ENCODE assay signal across 12 cellular contexts in genomic region chr20:41158082-41158625, GRCh38. TPM values are rescaled to one million over a fixed set of nuclear protein-coding genes. Genes with fewer than 3 reads are reported as not detected.
DNase-seq lines count a peak whose midpoint lies in the region; ATAC-seq and TF ChIP-seq lines count a peak whose summit lies in the region.
"Had no signal": no experiment of that assay in that cellular context is flagged by ENCODE, and none has a peak within 500 bp of the region (broad histone marks: within the 10 kb centered on the region; RNA-seq: fewer than 3 reads in every experiment).

No MANE protein-coding gene starts in this region.

- intact Hi-C loops in natural killer cell (cut with micrococcal nuclease): no loop called here

- no peaks in the 10 kb centered on the region for H3K9me3 ChIP-seq in BLaER1 treated with 17β-estradiol and CSF1 and Interleukin-3, amounts not matched to agents 10 nM and 100 nM (replicated peaks in 1 of 11)
- H3K9me3 ChIP-seq: BE2C had no signal

- no peak overlapping the region for H3K27ac ChIP-seq in BLaER1 treated with 17β-estradiol and CSF1 and Interleukin-3, amounts not matched to agents 10 nM and 100 nM
- no peak overlapping the region for H3K27ac ChIP-seq in GM23338 (ENCODE audit: low read depth)

- DNase-seq in GM23338 (ENCODE audit: low spot score): no peak
- DNase-seq in activated naive CD8-positive, alpha-beta T cell treated with anti-CD3 and anti-CD28 coated beads, Interleukin-2, amount 50 U/mL, for 24 hours: no peak
- no peak for DNase-seq in natural killer cell
- DNase-seq in RKO (ENCODE audit: low spot score): no peak
- DNase-seq in activated gamma-delta T cell (lab: John Stamatoyannopoulos, UW): no peak
- DNase-seq: BE2C, cerebellar nuclear complex, GF-D8, T1000 had no signal

- H3K9me3 Mint-ChIP-seq in GM23338: no peaks in the 10 kb centered on the region
- H3K9me3 Mint-ChIP-seq in activated naive CD8-positive, alpha-beta T cell treated with anti-CD3 and anti-CD28 coated beads, Interleukin-2, amount 50 U/mL, for 24 hours: no peaks in the 10 kb centered on the region
- H3K9me3 Mint-ChIP-seq in natural killer cell: no peaks in the 10 kb centered on the region

- peaks cover 69% of the 10 kb centered on the region for H3K79me2 ChIP-seq in GM23338 (replicated peaks; ENCODE audit: insufficient read depth)

- H3K27me3 Mint-ChIP-seq in GM23338 (ENCODE audit: insufficient read depth, low read depth, poor library complexity) (no peaks in the 10 kb centered on the region), natural killer cell (ENCODE audit: low read depth in 2 of 2) (no peaks in the 10 kb centered on the region)
- H3K27me3 Mint-ChIP-seq in activated naive CD8-positive, alpha-beta T cell treated with anti-CD3 and anti-CD28 coated beads, Interleukin-2, amount 50 U/mL, for 24 hours: no peaks in the 10 kb centered on the region

- H2AFZ ChIP-seq in GM23338: no peak overlapping the region

- peak overlapping the region in 8 of 11 experiments; percentile 61 to 80 (median 73); a peak in 13 of 22 replicates for H3K4me2 ChIP-seq in BLaER1 treated with 17β-estradiol and CSF1 and Interleukin-3, amounts not matched to agents 10 nM and 100 nM
- H3K4me2 ChIP-seq in GM23338: no peak overlapping the region

- ATAC-seq in GM23338 (no peak), natural killer cell (no peak), GM19324 (IDR thresholded peaks at IDR 0.05; ENCODE audit: low FRiP score, unreplicated experiment) (no peak), HG03039 (IDR thresholded peaks at IDR 0.05; ENCODE audit: unreplicated experiment) (no peak)
- no peak for ATAC-seq in activated naive CD8-positive, alpha-beta T cell treated with anti-CD3 and anti-CD28 coated beads, Interleukin-2, amount 50 U/mL, for 24 hours

- H3F3A ChIP-seq in GM23338 (replicated peaks; ENCODE audit: low read depth): no peaks in the 10 kb centered on the region

- no peak overlapping the region; the same call in 2 of the 3 replicates for H3K4me3 Mint-ChIP-seq in GM23338
- H3K4me3 Mint-ChIP-seq in activated naive CD8-positive, alpha-beta T cell treated with anti-CD3 and anti-CD28 coated beads, Interleukin-2, amount 50 U/mL, for 24 hours: peak overlapping the region; percentile 75
- peak overlapping the region; percentile 79 for H3K4me3 Mint-ChIP-seq in natural killer cell

- H3K36me3 Mint-ChIP-seq in GM23338 (ENCODE audit: low read depth) (peaks cover 34% of the 10 kb centered on the region), natural killer cell (no peaks in the 10 kb centered on the region)
- H3K36me3 Mint-ChIP-seq in activated naive CD8-positive, alpha-beta T cell treated with anti-CD3 and anti-CD28 coated beads, Interleukin-2, amount 50 U/mL, for 24 hours (ENCODE audit: low read depth): peaks cover 44% of the 10 kb centered on the region

- peaks cover 41% of the 10 kb centered on the region for H3K4me1 Mint-ChIP-seq in GM23338
- H3K4me1 Mint-ChIP-seq in activated naive CD8-positive, alpha-beta T cell treated with anti-CD3 and anti-CD28 coated beads, Interleukin-2, amount 50 U/mL, for 24 hours: peaks cover 91% of the 10 kb centered on the region
- peaks cover 81 to 82% of the 10 kb centered on the region in 2 donors for H3K4me1 Mint-ChIP-seq in natural killer cell

- peak overlapping the region; percentile 76 for H3K27ac Mint-ChIP-seq in GM23338
- H3K27ac Mint-ChIP-seq in activated naive CD8-positive, alpha-beta T cell treated with anti-CD3 and anti-CD28 coated beads, Interleukin-2, amount 50 U/mL, for 24 hours: peak overlapping the region; percentile 94
- peak overlapping the region; percentile 93 to 97 for H3K27ac Mint-ChIP-seq in natural killer cell

- H3K27me3 ChIP-seq in BLaER1 treated with 17β-estradiol and CSF1 and Interleukin-3, amounts not matched to agents 10 nM and 100 nM: peaks cover 0 to 11% (median 4%) of the 10 kb centered on the region in 11 experiments; a peak in 11 of 22 replicates
- no peaks in the 10 kb centered on the region for H3K27me3 ChIP-seq in GM23338 (ENCODE audit: insufficient read depth)
- H3K27me3 ChIP-seq: BE2C had no signal

- peaks cover 19 to 49% (median 46%) of the 10 kb centered on the region in 10 experiments for H3K4me1 ChIP-seq in BLaER1 treated with 17β-estradiol and CSF1 and Interleukin-3, amounts not matched to agents 10 nM and 100 nM
- no peaks in the 10 kb centered on the region for H3K4me1 ChIP-seq in GM23338 (ENCODE audit: insufficient read depth)
- H3K4me1 ChIP-seq: BE2C had no signal

- peaks cover 18 to 100% (median 100%) of the 10 kb centered on the region in 11 experiments; a peak in 20 of 22 replicates for H4K20me1 ChIP-seq in BLaER1 treated with 17β-estradiol and CSF1 and Interleukin-3, amounts not matched to agents 10 nM and 100 nM
- peaks cover 45% of the 10 kb centered on the region for H4K20me1 ChIP-seq in GM23338 (replicated peaks; ENCODE audit: insufficient read depth)

- no peak for TF ChIP-seq CTCF in GM23338 (conservative IDR thresholded peaks at IDR 0.05; ENCODE audit: low read depth in 2 of 2)
- no peak for TF ChIP-seq CTCF in natural killer cell (IDR thresholded peaks at IDR 0.05)

- H3K9me2 ChIP-seq in GM23338 (ENCODE audit: insufficient read depth): no peaks in the 10 kb centered on the region

- H3K36me3 ChIP-seq in BLaER1 treated with 17β-estradiol and CSF1 and Interleukin-3, amounts not matched to agents 10 nM and 100 nM: peaks cover 18 to 64% (median 47%) of the 10 kb centered on the region in 11 experiments
- no peaks in the 10 kb centered on the region; the same call in 1 of the 2 replicates for H3K36me3 ChIP-seq in GM23338 (ENCODE audit: insufficient read depth)

- no peak overlapping the region for H3K9ac ChIP-seq in BLaER1 treated with 17β-estradiol and CSF1 and Interleukin-3, amounts not matched to agents 10 nM and 100 nM

- H3K4me3 ChIP-seq in BLaER1 treated with 17β-estradiol and CSF1 and Interleukin-3, amounts not matched to agents 10 nM and 100 nM: no peak overlapping the region
- H3K4me3 ChIP-seq in GM23338: no peak overlapping the region

TF ChIP-seq in GM23338, 12 proteins besides CTCF, POLR2A, EP300 and RAD21 (continues in another document):
- TF ChIP-seq REST (IDR thresholded peaks at IDR 0.05; ENCODE audit: unreplicated experiment): no peak
- TF ChIP-seq CREB1 (CRISPR knock-in tag; IDR thresholded peaks at IDR 0.05; ENCODE audit: low read depth): no peak
- TF ChIP-seq POLR2AphosphoS5 (IDR thresholded peaks at IDR 0.05; ENCODE audit: low read depth): no peak
- no peak for TF ChIP-seq STAT1 (IDR thresholded peaks at IDR 0.05; ENCODE audit: unreplicated experiment)

RNA-seq across cellular contexts. Expression of gene PLCG1, which starts 20.8 kb away (rescaled TPM):
- 174 and 206 TPM in 2 replicates for total RNA-seq in GM23338 (2014; rRNA removed; shearing (Covaris generic))
- 23.8 and 27.4 TPM in 2 replicates for polyA plus RNA-seq in GM23338 (2016; fragmentation: Nextera tagmentation; extraction: Ambion mirVana)
- 100 to 1,000 TPM; 199 to 242 (median 236) TPM for total RNA-seq in natural killer cell
